8 cellular contexts compared by ENCODE assay signal in the genomic region with DNA sequence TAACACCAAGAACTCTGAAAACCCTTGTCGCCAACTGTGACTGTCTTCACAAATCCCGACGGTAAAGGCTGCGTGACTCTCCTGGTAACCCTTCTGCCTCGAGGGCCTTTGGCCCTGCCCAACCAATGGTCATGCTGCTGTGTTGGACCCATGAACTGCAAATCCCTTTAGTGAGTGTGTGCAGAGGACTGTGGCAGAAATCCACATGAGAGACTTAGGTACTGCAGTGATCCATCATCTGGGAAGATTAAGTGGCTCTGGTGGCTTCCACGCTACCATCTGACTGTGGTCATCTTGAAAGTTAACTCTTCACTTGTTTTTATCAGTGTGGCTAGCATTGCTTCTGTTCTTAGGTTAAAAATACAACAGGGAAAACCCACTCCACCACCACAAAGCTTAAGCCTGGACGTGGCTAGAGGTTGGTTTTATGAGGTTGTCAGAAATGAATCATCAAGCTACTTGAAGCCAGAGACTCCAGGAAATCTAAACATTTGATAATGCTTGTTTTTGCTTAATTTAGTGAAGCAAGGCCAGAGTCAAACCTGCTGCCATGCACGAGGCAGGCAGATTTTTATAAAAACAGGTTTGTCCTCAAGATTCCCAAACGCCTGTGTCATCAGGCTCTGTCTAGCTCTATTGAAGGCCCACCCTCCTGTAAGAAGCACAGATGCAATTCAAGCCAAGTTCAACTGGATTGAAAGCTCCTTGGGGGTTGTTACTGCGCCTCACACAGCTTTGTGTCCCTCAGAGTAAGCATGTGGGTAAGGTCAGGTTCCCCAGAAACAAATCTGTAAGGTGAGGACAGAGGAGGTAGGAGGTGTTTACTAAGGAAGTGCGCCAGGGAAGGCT. TPM values are rescaled to one million over a fixed set of nuclear protein-coding genes. Genes with fewer than 3 reads are reported as not detected.
DNase-seq lines count a peak whose midpoint lies in the region; ATAC-seq, FAIRE-seq and TF ChIP-seq lines count a peak whose summit lies in the region.

No MANE protein-coding gene starts in this region.

- ATAC-seq in GM21576 (IDR thresholded peaks at IDR 0.05; ENCODE audit: unreplicated experiment) = peak; percentile 89
- peak; percentile 96 for ATAC-seq in stimulated activated naive CD8-positive, alpha-beta T cell treated with anti-CD3 and anti-CD28 coated beads, Interleukin-15, amount 100 ng/mL, for 72 hours

- H3K27me3 Mint-ChIP-seq in stimulated activated naive CD8-positive, alpha-beta T cell treated with anti-CD3 and anti-CD28 coated beads, Interleukin-15, amount 100 ng/mL, for 72 hours = peaks cover 18% of the 10 kb centered on the region

- H3K4me3 ChIP-seq in bronchial epithelial cell (ENCODE audit: low read depth, low read length) = no peak overlapping the region
- no peak overlapping the region for H3K4me3 ChIP-seq in right atrium auricular region

- H3K4me1 ChIP-seq in right atrium auricular region = no peaks in the 10 kb centered on the region

- H3K36me3 ChIP-seq in bronchial epithelial cell (ENCODE audit: control insufficient read depth, insufficient read depth, low read length) = no peaks in the 10 kb centered on the region
- no peaks in the 10 kb centered on the region for H3K36me3 ChIP-seq in right atrium auricular region

- peaks cover 51% of the 10 kb centered on the region for H3K4me1 Mint-ChIP-seq in stimulated activated naive CD8-positive, alpha-beta T cell treated with anti-CD3 and anti-CD28 coated beads, Interleukin-15, amount 100 ng/mL, for 72 hours

- peak overlapping the region; percentile 52 to 56 for H3K4me3 Mint-ChIP-seq in stimulated activated naive CD8-positive, alpha-beta T cell treated with anti-CD3 and anti-CD28 coated beads, Interleukin-15, amount 100 ng/mL, for 72 hours

- FAIRE-seq in bronchial epithelial cell (lab: Jason Lieb, UNC) = no peak

- peak overlapping the region in 1 of 2 donors; percentile 23 for H3K27ac Mint-ChIP-seq in stimulated activated naive CD8-positive, alpha-beta T cell treated with anti-CD3 and anti-CD28 coated beads, Interleukin-15, amount 100 ng/mL, for 72 hours

- H3K9me3 ChIP-seq in right atrium auricular region = no peaks in the 10 kb centered on the region

- H3K27ac ChIP-seq in right atrium auricular region = no peak overlapping the region

- DNase-seq in GM13976 (ENCODE audit: low spot score) (peak; percentile 81), HT1080 (ENCODE audit: low read depth) (peak; percentile 90), bronchial epithelial cell (ENCODE audit: low read depth) (peak; percentile 45), NCI-H1417 (lab: John Stamatoyannopoulos, UW) (no peak), NCI-H82 (lab: John Stamatoyannopoulos, UW) (no peak), right atrium auricular region (ENCODE audit: low spot score) (no peak)
- DNase-seq in stimulated activated naive CD8-positive, alpha-beta T cell treated with anti-CD3 and anti-CD28 coated beads, Interleukin-15, amount 100 ng/mL, for 72 hours = peak; percentile 66 to 81

- in situ Hi-C loops in GM13976 (cut with MboI; ENCODE audit: low sequenced_read_pairs, unreplicated experiment) = no loop called here

- H3K9me3 Mint-ChIP-seq in stimulated activated naive CD8-positive, alpha-beta T cell treated with anti-CD3 and anti-CD28 coated beads, Interleukin-15, amount 100 ng/mL, for 72 hours = peaks cover 4 to 12% of the 10 kb centered on the region in 2 donors

- TF ChIP-seq CTCF in GM13976 (IDR thresholded peaks at IDR 0.05; ENCODE audit: borderline replicate concordance, control extremely low read depth, extremely low read depth, insufficient read depth, missing control alignments) (no peak), bronchial epithelial cell (IDR thresholded peaks at IDR 0.05; ENCODE audit: insufficient read depth, low read length, severe bottlenecking) (no peak), right atrium auricular region (IDR thresholded peaks at IDR 0.05) (no peak)

- no peaks in the 10 kb centered on the region for H3K27me3 ChIP-seq in bronchial epithelial cell (ENCODE audit: control insufficient read depth, insufficient read depth, low read length)
- H3K27me3 ChIP-seq in right atrium auricular region = no peaks in the 10 kb centered on the region

RNA-seq across cellular contexts. Expression of a gene that starts 52.7 kb away (rescaled TPM):
- 33.2 and 33.6 TPM in 2 replicates for total RNA-seq in HT1080 (2014; rRNA removed; shearing (Covaris generic))
- 23.2 and 25.8 TPM in 2 replicates for polyA plus RNA-seq in HT1080 (2015; cell fraction: cytosol; rRNA removed)
- 26.4 and 35.3 TPM in 2 replicates for polyA plus RNA-seq in HT1080 (2015; cell fraction: nucleus; rRNA removed)
- 33.4 and 47.2 TPM in 2 replicates for total RNA-seq in bronchial epithelial cell
- 10 to 100 TPM; 38.6 to 43.4 TPM for total RNA-seq in right atrium auricular region

Comparison
In these comparisons a context has a peak if more than half of its experiments do, and no peak if none do; other contexts are left out.
1. DNase-seq: peak in GM13976 (single experiment), HT1080 (single experiment), bronchial epithelial cell (single experiment) and stimulated activated naive CD8-positive, alpha-beta T cell treated with anti-CD3 and anti-CD28 coated beads, Interleukin-15, amount 100 ng/mL, for 72 hours (2 of 2); none in NCI-H1417 (0 of 3), NCI-H82 (single experiment) and right atrium auricular region (single experiment).